Comparison of ENCODE assay signal across 8 cellular contexts in the genomic region with DNA sequence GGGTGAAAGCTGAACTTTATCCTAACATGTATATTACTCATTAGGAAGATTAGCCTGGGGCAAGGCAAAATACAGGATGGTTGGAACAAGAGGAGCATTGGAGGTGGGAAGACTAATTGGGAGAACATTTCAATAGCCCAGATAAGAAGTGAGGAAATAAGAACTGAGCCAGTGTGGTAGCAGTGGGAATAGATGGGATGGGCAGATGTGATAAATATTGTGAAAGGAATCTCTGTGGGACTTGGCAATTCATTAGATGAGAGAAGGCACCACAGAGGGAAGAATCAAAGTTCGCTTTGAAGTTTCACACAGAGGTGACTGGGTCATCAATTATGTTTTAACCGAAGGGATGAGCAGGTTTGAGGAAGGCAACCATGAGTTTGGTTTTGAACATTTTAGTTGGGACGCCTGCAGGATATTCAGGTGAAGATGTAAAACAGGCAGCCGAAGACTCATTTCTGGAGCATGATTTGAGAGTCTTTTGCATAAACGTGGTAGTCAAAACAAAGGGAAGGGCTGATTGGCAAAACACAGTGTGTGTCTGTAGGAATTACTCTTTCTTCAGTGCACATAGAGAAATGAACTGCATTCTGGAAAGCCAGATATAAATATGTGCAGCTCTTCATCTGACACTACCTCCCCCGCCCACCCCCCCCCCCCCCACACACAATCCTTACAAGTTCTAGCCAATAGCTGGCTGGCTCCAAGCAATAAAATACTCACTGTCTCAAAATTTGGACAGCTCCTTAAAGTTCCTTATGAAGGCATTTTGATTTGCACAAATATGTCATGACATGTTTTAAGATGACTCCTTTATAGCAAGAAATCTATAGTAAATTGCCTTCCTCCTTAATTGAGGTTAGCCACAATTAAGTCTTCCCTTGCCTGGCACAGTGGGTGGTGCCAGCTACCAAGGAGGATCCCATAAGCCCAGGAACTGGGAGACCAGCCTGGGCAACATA. TPM values are rescaled to one million over a fixed set of nuclear protein-coding genes. Genes with fewer than 3 reads are reported as not detected.
DNase-seq lines count a peak whose midpoint lies in the region; ATAC-seq and TF ChIP-seq lines count a peak whose summit lies in the region.

No MANE protein-coding gene starts in this region.

- TF ChIP-seq CTCF in heart left ventricle (IDR thresholded peaks at IDR 0.05) (no peak), cardiac fibroblast (IDR thresholded peaks at IDR 0.05; ENCODE audit: low read depth, low read length) (no peak)

- DNase-seq in heart left ventricle (no peak), cardiac septum (ENCODE audit: low spot score) (no peak), NAMALWA (ENCODE audit: low spot score) (peak; percentile 21), cardiac fibroblast (ENCODE audit: low read depth in 2 of 2) (peak; percentile 30 to 32), G401 (ENCODE audit: low spot score) (no peak), NCI-H2107 treated with DMSO at 0.1 percent for 48 hours (lab: John Stamatoyannopoulos, UW; ENCODE audit: unreplicated experiment) (no peak)

- H3K4me3 ChIP-seq in heart left ventricle (peak overlapping the region in 9 of 12 donors; percentile 71 to 93 (median 87)), cardiac fibroblast (replicated peaks in 1 of 2; ENCODE audit: low read depth in 2 of 2, low read length in 2 of 2) (peak overlapping the region in 1 of 2 donors; percentile 71), neuron (ENCODE audit: low read length) (peak overlapping the region; percentile 60)

- ATAC-seq in heart left ventricle, result no peak
- ATAC-seq in HG03520 (IDR thresholded peaks at IDR 0.05; ENCODE audit: unreplicated experiment), result no peak

- in situ Hi-C loops in G401 (cut with HindIII; ENCODE audit: low sequenced_read_pairs), result no loop called here

- no peaks in the 10 kb centered on the region for H3K27me3 ChIP-seq in heart left ventricle
- H3K27me3 ChIP-seq in neuron (ENCODE audit: insufficient read depth, low read length), result no peaks in the 10 kb centered on the region

- no peak for TF ChIP-seq POLR2A in heart left ventricle (IDR thresholded peaks at IDR 0.05)

- no peaks in the 10 kb centered on the region for H3K36me3 ChIP-seq in heart left ventricle
- H3K36me3 ChIP-seq in neuron (ENCODE audit: insufficient read depth, low read length), result no peaks in the 10 kb centered on the region

- peak overlapping the region in 7 of 12 donors; percentile 50 to 99 (median 95) for H3K27ac ChIP-seq in heart left ventricle

- intact Hi-C loops in heart left ventricle (cut with DNase I) (loop anchor here in 6 of 10 donors (5.0 to 10.0 kb wide), 3 partner anchors 55 to 70 kb away; no protein-coding TSS in a partner anchor), cardiac septum (cut with DNase I) (loop anchor here (5.0 kb wide), 2 partner anchors 55 to 145 kb away; partner anchors contain the start of gene RAB1A)

- H3K9me3 ChIP-seq in heart left ventricle, result no peaks in the 10 kb centered on the region
- H3K9me3 ChIP-seq in neuron (ENCODE audit: low read length), result no peaks in the 10 kb centered on the region

- H2AFZ ChIP-seq in neuron (ENCODE audit: low read depth, low read length), result no peak overlapping the region

- H3K4me1 ChIP-seq in heart left ventricle (peaks cover 0 to 41% (median 23%) of the 10 kb centered on the region in 12 donors), neuron (ENCODE audit: insufficient read depth, low read length) (peaks cover 35% of the 10 kb centered on the region)

- WGBS in heart left ventricle, 4 donors, result 54 to 65% (median 55%) methylated on average over 6 of the region's 6 CpGs

RNA-seq across cellular contexts. Expression of gene SLC1A4, which starts 1.9 kb away (rescaled TPM):
- total RNA-seq in heart left ventricle (10 to 100 TPM in 5 of 9 donors, 1 to 10 TPM in 4; 5.8 to 22.4 (median 10.8) TPM), cardiac septum (22.2 TPM)
- 10 to 100 TPM in 1 of 2 donors, 1 to 10 TPM in 1; 3.0 to 19.5 TPM for polyA plus RNA-seq in heart left ventricle
- 2.8 and 3.6 TPM in 2 replicates for total RNA-seq in G401 (2014; rRNA removed; shearing (Covaris generic))

Comparison
In these comparisons a context has a peak if more than half of its experiments do, and no peak if none do; other contexts are left out.
1. DNase-seq: peak in NAMALWA (single experiment) and cardiac fibroblast (2 of 2); none in heart left ventricle (0 of 5), cardiac septum (single experiment), G401 (single experiment) and NCI-H2107 treated with DMSO at 0.1 percent for 48 hours (single experiment).